8 cellular contexts compared by ENCODE assay signal in the genomic region with DNA sequence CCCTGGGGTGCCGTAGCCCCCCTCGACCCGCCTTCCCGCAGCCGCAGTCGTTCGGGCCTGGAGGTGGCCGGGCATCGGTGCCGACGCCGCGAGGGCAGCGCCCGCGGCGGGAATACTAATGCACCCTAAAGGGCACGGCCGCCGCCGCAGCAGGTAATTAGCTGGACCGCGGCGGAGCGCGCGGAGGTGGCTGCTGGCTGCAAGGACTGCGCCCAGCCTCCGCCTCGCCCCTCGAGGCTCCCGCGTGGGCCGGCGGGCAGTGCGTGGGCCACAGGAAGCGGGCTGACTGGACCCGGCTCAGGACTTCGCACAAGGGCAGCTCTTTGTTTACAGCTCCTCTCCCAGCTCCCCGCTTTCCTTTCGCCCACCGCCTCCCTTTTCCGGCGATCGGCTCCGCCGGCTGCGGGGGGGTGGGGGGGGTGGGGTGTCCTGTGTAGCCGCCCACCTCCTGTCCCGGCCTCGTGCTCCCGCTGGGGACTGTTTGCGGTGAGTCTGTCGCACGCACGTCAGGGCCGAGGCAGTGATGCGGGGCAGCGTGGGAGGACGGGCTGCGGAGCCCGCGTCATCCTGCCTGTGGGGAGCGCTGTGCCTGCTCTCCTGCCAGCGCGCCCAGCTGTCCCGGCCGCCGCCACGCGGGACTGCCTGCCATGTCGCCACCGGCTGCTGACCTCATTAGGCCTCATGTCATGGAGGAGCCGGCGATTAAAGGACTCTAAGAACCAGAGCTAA. TPM values are rescaled to one million over a fixed set of nuclear protein-coding genes. Genes with fewer than 3 reads are reported as not detected.
DNase-seq lines count a peak whose midpoint lies in the region; ATAC-seq, FAIRE-seq and TF ChIP-seq lines count a peak whose summit lies in the region.

No MANE protein-coding gene starts in this region.

- H3K27ac ChIP-seq in heart right ventricle (peak overlapping the region in 7 of 10 donors; percentile 21 to 67 (median 44)), prostate gland (no peak overlapping the region)

- 1% methylated on average over 69 to 75 of the region's 75 CpGs for WGBS in heart right ventricle, 2 donors
- WGBS in prostate gland = 2% methylated on average over 51 of the region's 75 CpGs

- peak overlapping the region in 9 of 10 donors; percentile 27 to 52 (median 44) for H3K4me3 ChIP-seq in heart right ventricle
- peak overlapping the region; percentile 21 to 24 for H3K4me3 ChIP-seq in prostate gland

- H3K36me3 ChIP-seq in heart right ventricle = no peaks in the 10 kb centered on the region
- H3K36me3 ChIP-seq in prostate gland = no peaks in the 10 kb centered on the region

- FAIRE-seq in GM18507 (lab: Jason Lieb, UNC) = peak; percentile 64

- H3K4me1 ChIP-seq in heart right ventricle = peaks cover 11 to 37% (median 27%) of the 10 kb centered on the region in 9 donors
- H3K4me1 ChIP-seq in prostate gland (replicated peaks) = no peaks in the 10 kb centered on the region

- DNase-seq in AG20443 (ENCODE audit: low spot score) (peak; percentile 88), GM18507 (ENCODE audit: extremely low spot score, insufficient read length, low read depth) (peak; percentile 89), heart right ventricle (peak; percentile 50 to 51), prostate gland (ENCODE audit: low spot score) (no peak), A172 (ENCODE audit: low spot score) (no peak)
- DNase-seq in activated naive CD4-positive, alpha-beta T cell treated with anti-CD3 and anti-CD28 coated beads, Interleukin-2, amount 50 U/mL, for 16 hours = peak; percentile 24
- no peak for DNase-seq in NK-92 treated with Interleukin-12 subunit alpha and Interleukin-12 subunit beta, amount 100 ng/mL, for 24 hours (lab: John Stamatoyannopoulos, UW)

- H3K27me3 ChIP-seq in heart right ventricle (peaks cover 0 to 45% (median 16%) of the 10 kb centered on the region in 7 donors), prostate gland (replicated peaks; ENCODE audit: insufficient read depth) (no peaks in the 10 kb centered on the region)

- no peak for TF ChIP-seq POLR2A in prostate gland (IDR thresholded peaks at IDR 0.05)

- intact Hi-C loops in heart right ventricle (cut with DNase I) (no loop called here), prostate gland (cut with DNase I) (no loop called here)

- TF ChIP-seq CTCF in heart right ventricle (IDR thresholded peaks at IDR 0.05) (peak in 3 of 9 donors; percentile 7 to 48 (median 20)), prostate gland (IDR thresholded peaks at IDR 0.05) (no peak)

- no peaks in the 10 kb centered on the region for H3K9me3 ChIP-seq in heart right ventricle
- H3K9me3 ChIP-seq in prostate gland = no peaks in the 10 kb centered on the region

- peak; percentile 59 for ATAC-seq in HG03103 (IDR thresholded peaks at IDR 0.05; ENCODE audit: low read depth, unreplicated experiment)
- ATAC-seq in heart right ventricle = peak; percentile 47 to 76 (median 72)

RNA-seq across cellular contexts. Expression of a gene that starts 53.2 kb away (rescaled TPM):
- total RNA-seq in heart right ventricle = under 1 TPM in 5 of 10 donors, not detected in 5; 0.12 to 0.85 (median 0.46) TPM
- polyA plus RNA-seq in heart right ventricle = under 1 TPM in 1 of 2 donors, not detected in 1; 0.01 TPM
- total RNA-seq in prostate gland = 1 to 10 TPM in 1 of 2 donors, under 1 TPM in 1; 0.05 to 1.7 TPM
- not detected in 2 replicates for total RNA-seq in A172 (2014; rRNA removed; shearing (Covaris generic))

Comparison
In these comparisons a context has a peak if more than half of its experiments do, and no peak if none do; other contexts are left out.
1. DNase-seq: peak in AG20443 (single experiment), GM18507 (single experiment), activated naive CD4-positive, alpha-beta T cell treated with anti-CD3 and anti-CD28 coated beads, Interleukin-2, amount 50 U/mL, for 16 hours (single experiment) and heart right ventricle (2 of 2); none in prostate gland (single experiment), A172 (single experiment) and NK-92 treated with Interleukin-12 subunit alpha and Interleukin-12 subunit beta, amount 100 ng/mL, for 24 hours (single experiment).
2. H3K27ac ChIP-seq: peak in heart right ventricle (7 of 10); none in prostate gland (0 of 2).